ENCODE assay signal across 8 cellular contexts in the genomic region with DNA sequence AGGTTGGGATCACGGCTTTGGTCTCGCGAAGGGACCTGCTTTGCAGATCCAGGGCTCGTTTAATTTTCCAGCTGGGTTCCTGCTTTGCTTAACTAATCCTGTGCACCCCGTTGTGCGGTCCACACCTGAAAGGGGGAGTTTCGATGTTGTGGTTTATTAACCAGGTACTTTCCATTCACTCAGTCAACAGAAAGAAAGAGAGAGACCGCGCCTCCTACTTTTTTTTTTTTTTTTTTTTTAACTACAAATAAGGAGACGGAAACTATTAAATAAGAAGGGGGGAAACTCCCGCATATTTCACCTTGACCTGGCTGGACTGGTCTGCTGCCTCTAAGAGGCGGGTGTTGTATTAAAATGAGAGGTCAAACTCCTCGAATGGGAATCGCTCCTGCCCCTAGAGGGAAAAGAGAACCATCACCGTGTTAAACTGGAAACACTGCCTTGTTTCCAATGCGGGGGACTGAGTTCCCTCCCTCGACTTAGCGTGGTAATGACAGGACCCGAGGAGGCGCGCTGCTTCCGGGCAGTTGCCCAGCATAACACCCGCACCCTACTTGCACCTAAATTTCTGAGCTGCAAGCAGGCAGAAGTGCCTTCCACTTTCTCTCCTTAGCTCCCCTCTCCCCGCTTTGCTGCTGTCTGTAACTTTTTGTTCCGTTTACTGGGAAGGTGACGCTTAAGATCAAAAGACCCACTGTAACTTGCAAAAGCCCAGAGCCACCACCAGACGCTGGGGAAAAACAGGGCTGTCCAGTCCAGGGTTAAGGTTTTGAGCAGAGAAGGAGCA.
A peak's percentile ranks its signal among the peaks of the same experiment; 100 is the strongest.
DNase-seq lines count a peak whose midpoint lies in the region; ATAC-seq and TF ChIP-seq lines count a peak whose summit lies in the region.

No MANE protein-coding gene starts in this region.

- peak overlapping the region; percentile 86 for H3K4me2 ChIP-seq in BLaER1

- H3K9me3 Mint-ChIP-seq in nephron: no peaks in the 10 kb centered on the region

- peak in 2 of 3 experiments; percentile 46 to 50 for TF ChIP-seq CTCF in nephron (IDR thresholded peaks at IDR 0.05; ENCODE audit: unreplicated experiment in 3 of 3)

- H3K36me3 Mint-ChIP-seq in nephron (ENCODE audit: low read depth): no peaks in the 10 kb centered on the region

- H3K36me3 ChIP-seq in BLaER1: no peaks in the 10 kb centered on the region

- no peaks in the 10 kb centered on the region for H3K9me3 ChIP-seq in BLaER1

- peaks cover 52% of the 10 kb centered on the region for H3K27me3 ChIP-seq in BLaER1

- peak overlapping the region; percentile 20; the same call in 1 of the 2 replicates for H3K9ac ChIP-seq in BLaER1

- H3K4me3 ChIP-seq in BLaER1: peak overlapping the region; percentile 69

- H3K27ac ChIP-seq in BLaER1: no peak overlapping the region

- peak overlapping the region; percentile 93 to 99 (median 93) for H3K4me3 Mint-ChIP-seq in nephron

- H3K4me1 ChIP-seq in BLaER1: peaks cover 15% of the 10 kb centered on the region

- peaks cover 20% of the 10 kb centered on the region for H4K20me1 ChIP-seq in BLaER1

- H3K27ac Mint-ChIP-seq in nephron: peak overlapping the region; percentile 99

- peaks cover 31% of the 10 kb centered on the region for H3K4me1 Mint-ChIP-seq in nephron

- peak; percentile 28 for ATAC-seq in GM18520 (IDR thresholded peaks at IDR 0.05; ENCODE audit: unreplicated experiment)
- ATAC-seq in HG02970 (IDR thresholded peaks at IDR 0.05; ENCODE audit: low FRiP score, unreplicated experiment): peak; percentile 45

- H3K27me3 Mint-ChIP-seq in nephron (ENCODE audit: low read depth): peaks cover 5% of the 10 kb centered on the region

- DNase-seq in NCI-H2081 (lab: John Stamatoyannopoulos, UW) (peak; percentile 70 to 84), foreskin melanocyte (peak; percentile 77)
- DNase-seq in activated CD8-positive, alpha-beta memory T cell treated with anti-CD3 and anti-CD28 coated beads, Interleukin-2, amount 50 U/mL, for 48 hours: peak; percentile 50
- no peak for DNase-seq in NK-92 treated with Interleukin-12 subunit alpha and Interleukin-12 subunit beta, amount 100 ng/mL, for 24 hours (lab: John Stamatoyannopoulos, UW)
